ENCODE assay signal across 16 cellular contexts in the genomic region with DNA sequence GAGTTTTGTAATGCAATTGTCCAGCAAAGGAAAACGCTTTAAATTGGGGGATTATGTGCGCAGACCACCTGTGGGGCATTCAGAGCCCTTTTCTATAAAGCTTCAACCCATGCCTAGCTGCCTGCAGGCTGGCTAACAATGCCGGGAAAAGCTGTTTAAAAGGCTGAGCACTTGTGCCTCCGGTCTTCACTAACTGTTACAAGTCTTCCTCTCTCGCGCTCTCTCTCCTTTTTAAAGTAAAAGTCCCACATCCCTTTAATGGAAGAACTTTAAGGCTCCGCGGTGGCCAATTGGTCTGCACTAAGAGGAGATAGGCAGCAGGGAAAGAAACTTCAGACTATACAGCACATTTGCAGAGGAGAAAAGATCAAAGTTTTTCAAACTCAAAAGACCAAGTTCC. TPM values are rescaled to one million over a fixed set of nuclear protein-coding genes. Genes with fewer than 3 reads are reported as not detected.
DNase-seq lines count a peak whose midpoint lies in the region; ATAC-seq and TF ChIP-seq lines count a peak whose summit lies in the region.
"Had no signal": no experiment of that assay in that cellular context is flagged by ENCODE, and none has a peak within 500 bp of the region (broad histone marks: within the 10 kb centered on the region; RNA-seq: fewer than 3 reads in every experiment).

No MANE protein-coding gene starts in this region.

- H3K4me3 Mint-ChIP-seq in GM23338 = peak overlapping the region; percentile 63
- H3K4me3 Mint-ChIP-seq: CD8-positive, alpha-beta T cell; stimulated activated naive B cell treated with anti-CD40 and anti-IgM and Interleukin-4, amounts not matched to agents 10 μg/mL and 1 μg/mL and 100 μg/mL, for 72 hours had no signal

- peaks cover 18% of the 10 kb centered on the region for H3K27me3 Mint-ChIP-seq in GM23338 (ENCODE audit: insufficient read depth, low read depth, poor library complexity)

- intact Hi-C loops in sigmoid colon (cut with DNase I) = loop anchor here (5.0 to 10.0 kb wide), 3 partner anchors 480 to 1240 kb away; no protein-coding TSS in a partner anchor

- no peak for TF ChIP-seq POLR2A in sigmoid colon (IDR thresholded peaks at IDR 0.05)

- H2AFZ ChIP-seq in GM23338 = no peak overlapping the region

- no peak for TF ChIP-seq EP300 in sigmoid colon (IDR thresholded peaks at IDR 0.05)

- peak; percentile 88 for DNase-seq in GM23338 (ENCODE audit: low spot score)
- peak; percentile 33 for DNase-seq in astrocyte of the hippocampus (ENCODE audit: low read depth, low spot score)
- no peak for DNase-seq in sigmoid colon
- no peak for DNase-seq in NK-92 (lab: John Stamatoyannopoulos, UW; ENCODE audit: unreplicated experiment)
- DNase-seq in activated CD4-positive, alpha-beta T cell treated with anti-CD3 and anti-CD28 coated beads for 48 hours = no peak
- no peak for DNase-seq in AML-193 (lab: John Stamatoyannopoulos, UW)
- DNase-seq: activated CD4-positive, CD25-positive, alpha-beta regulatory T cell; CD8-positive, alpha-beta T cell; hippocampal formation; NCI-H2107; stimulated activated CD4-positive, alpha-beta T cell treated with anti-CD3 and anti-CD28 coated beads, Interleukin-4, amount 100 ng/mL, for 4 hours; stimulated activated naive B cell treated with anti-CD40 and anti-IgM and Interleukin-4, amounts not matched to agents 10 μg/mL and 1 μg/mL and 100 μg/mL, for 72 hours had no signal

- H3K27ac ChIP-seq in GM23338 (ENCODE audit: low read depth) (no peak overlapping the region), sigmoid colon (peak overlapping the region in 3 of 4 donors; percentile 55 to 66 (median 65))

- H3K36me3 Mint-ChIP-seq in GM23338 (ENCODE audit: low read depth) = peaks cover 3% of the 10 kb centered on the region; the same call in 2 of the 3 replicates
- H3K36me3 Mint-ChIP-seq: activated naive CD4-positive, alpha-beta T cell treated with anti-CD3 and anti-CD28 coated beads, Interleukin-2, amount 50 U/mL, for 72 hours; CD8-positive, alpha-beta T cell; stimulated activated naive B cell treated with anti-CD40 and anti-IgM and Interleukin-4, amounts not matched to agents 10 μg/mL and 1 μg/mL and 100 μg/mL, for 72 hours had no signal

- no peaks in the 10 kb centered on the region for H3K9me2 ChIP-seq in GM23338 (ENCODE audit: insufficient read depth)

- H3K4me3 ChIP-seq in GM23338 (peak overlapping the region; percentile 60), iPS-18c (ENCODE audit: insufficient read depth, low read depth, low read length) (peak overlapping the region; percentile 28; the same call in 1 of the 2 replicates), sigmoid colon (peak overlapping the region in 3 of 4 donors; percentile 12 to 97 (median 30))

- 0 out of 2 replicates have a peak, but pooled peaks cover 5% of the 10 kb centered on the region for H3F3A ChIP-seq in GM23338 (replicated peaks; ENCODE audit: low read depth)

- H4K20me1 ChIP-seq in GM23338 (replicated peaks; ENCODE audit: insufficient read depth) = no peaks in the 10 kb centered on the region

- peak; percentile 15 for ATAC-seq in GM23338
- ATAC-seq: activated naive CD4-positive, alpha-beta T cell treated with anti-CD3 and anti-CD28 coated beads, Interleukin-2, amount 50 U/mL, for 72 hours; CD8-positive, alpha-beta T cell; esophagus mucosa; stimulated activated naive B cell treated with anti-CD40 and anti-IgM and Interleukin-4, amounts not matched to agents 10 μg/mL and 1 μg/mL and 100 μg/mL, for 72 hours had no signal

- no peak overlapping the region; the same call in 1 of the 2 replicates for H3K27ac Mint-ChIP-seq in GM23338
- H3K27ac Mint-ChIP-seq: activated naive CD4-positive, alpha-beta T cell treated with anti-CD3 and anti-CD28 coated beads, Interleukin-2, amount 50 U/mL, for 72 hours; CD8-positive, alpha-beta T cell; stimulated activated naive B cell treated with anti-CD40 and anti-IgM and Interleukin-4, amounts not matched to agents 10 μg/mL and 1 μg/mL and 100 μg/mL, for 72 hours had no signal

- H3K4me2 ChIP-seq in GM23338 = peak overlapping the region; percentile 75

- no peaks in the 10 kb centered on the region for H3K79me2 ChIP-seq in GM23338 (replicated peaks; ENCODE audit: insufficient read depth)

- peaks cover 25% of the 10 kb centered on the region for H3K4me1 ChIP-seq in GM23338 (ENCODE audit: insufficient read depth)
- H3K4me1 ChIP-seq in sigmoid colon = peaks cover 0 to 49% (median 32%) of the 10 kb centered on the region in 4 donors

- H3K36me3 ChIP-seq in GM23338 (ENCODE audit: insufficient read depth) (no peaks in the 10 kb centered on the region), sigmoid colon (no peaks in the 10 kb centered on the region)

- 50 to 86% methylated on average over 8 of the region's 8 CpGs for WGBS in sigmoid colon, 2 donors

- H3K9me3 ChIP-seq in iPS-18c (ENCODE audit: control insufficient read depth, insufficient read depth, low read length) (no peaks in the 10 kb centered on the region), sigmoid colon (no peaks in the 10 kb centered on the region)

- H3K9me3 Mint-ChIP-seq in GM23338 = peaks cover 4% of the 10 kb centered on the region
- H3K9me3 Mint-ChIP-seq: activated naive CD4-positive, alpha-beta T cell treated with anti-CD3 and anti-CD28 coated beads, Interleukin-2, amount 50 U/mL, for 72 hours; CD8-positive, alpha-beta T cell; stimulated activated naive B cell treated with anti-CD40 and anti-IgM and Interleukin-4, amounts not matched to agents 10 μg/mL and 1 μg/mL and 100 μg/mL, for 72 hours had no signal

- peaks cover 38% of the 10 kb centered on the region for H3K4me1 Mint-ChIP-seq in GM23338

- H3K27me3 ChIP-seq in GM23338 (ENCODE audit: insufficient read depth) (peaks cover 38% of the 10 kb centered on the region), sigmoid colon (no peaks in the 10 kb centered on the region)

- no peak for TF ChIP-seq CTCF in GM23338 (conservative IDR thresholded peaks at IDR 0.05; ENCODE audit: low read depth in 2 of 2)
- TF ChIP-seq CTCF in sigmoid colon (IDR thresholded peaks at IDR 0.05) = no peak

TF ChIP-seq in GM23338, 12 proteins besides CTCF, POLR2A, EP300 and RAD21:
- TF ChIP-seq NANOG (IDR thresholded peaks at IDR 0.05; ENCODE audit: borderline replicate concordance) (peak; percentile 11; the same call in 1 of the 2 replicates), POLR2AphosphoS5 (IDR thresholded peaks at IDR 0.05; ENCODE audit: low read depth) (no peak)

RNA-seq across cellular contexts. Expression of a gene that starts 4.6 kb away (rescaled TPM):
- 7.9 and 8.7 TPM in 2 replicates for total RNA-seq in GM23338 (2014; rRNA removed; shearing (Covaris generic))
- 0.47 and 0.99 TPM in 2 replicates for polyA plus RNA-seq in GM23338 (2016; fragmentation: Nextera tagmentation; extraction: Ambion mirVana)
- total RNA-seq in sigmoid colon = 10 to 100 TPM in 3 of 4 donors, 1 to 10 TPM in 1; 6.6 to 15.8 (median 11.7) TPM
- polyA plus RNA-seq in sigmoid colon = 1 to 10 TPM in 2 of 3 donors, under 1 TPM in 1; 0.92 to 5.0 (median 1.2) TPM

RNA-seq across cellular contexts. Expression of a gene that starts 32.3 kb away (rescaled TPM):
- 0.35 TPM in 1 of 2 replicates, not detected in the other for total RNA-seq in GM23338 (2014; rRNA removed; shearing (Covaris generic))
- polyA plus RNA-seq in GM23338 (2016; fragmentation: Nextera tagmentation; extraction: Ambion mirVana) (not detected in 2 replicates), sigmoid colon (not detected)
- not detected for total RNA-seq in sigmoid colon
- total RNA-seq: activated naive CD4-positive, alpha-beta T cell treated with anti-CD3 and anti-CD28 coated beads, Interleukin-2, amount 50 U/mL, for 72 hours; CD8-positive, alpha-beta T cell; esophagus mucosa; M059J had no signal

Comparison
In these comparisons a context has a peak if more than half of its experiments do, and no peak if none do; other contexts are left out.
1. DNase-seq: peak in GM23338 (single experiment) and astrocyte of the hippocampus (single experiment); none in sigmoid colon (single experiment), NK-92 (single experiment), activated CD4-positive, alpha-beta T cell treated with anti-CD3 and anti-CD28 coated beads for 48 hours (single experiment) and AML-193 (0 of 2).
2. Peak in every context shown above with its lines, with median percentiles within 50 percentile points of each other: H3K4me3 ChIP-seq.